ENCODE assay signal across 9 cellular contexts in genomic region chr12:53224897-53225634, GRCh38. TPM values are rescaled to one million over a fixed set of nuclear protein-coding genes. Genes with fewer than 3 reads are reported as not detected.
A peak's percentile ranks its signal among the peaks of the same experiment; 100 is the strongest.
DNase-seq lines count a peak whose midpoint lies in the region; ATAC-seq and TF ChIP-seq lines count a peak whose summit lies in the region.
"Had no signal": no experiment of that assay in that cellular context is flagged by ENCODE, and none has a peak within 500 bp of the region (broad histone marks: within the 10 kb centered on the region; RNA-seq: fewer than 3 reads in every experiment).

No MANE protein-coding gene starts in this region.

- intact Hi-C loops in activated CD4-positive, alpha-beta memory T cell treated with anti-CD3 and anti-CD28 coated beads for 36 hours (cut with micrococcal nuclease), result loop anchor here (5.0 kb wide), 1 partner anchor 227 kb away; the partner anchor contains the start of gene PCBP2
- intact Hi-C loops in spleen (cut with DNase I; ENCODE audit: low total_unique reads), result no loop called here

- H3K79me2 ChIP-seq in GM23248 (ENCODE audit: insufficient read depth), result no peaks in the 10 kb centered on the region

- H3F3A ChIP-seq in GM23248 (ENCODE audit: insufficient read depth), result peaks cover 41% of the 10 kb centered on the region

- H3K27me3 ChIP-seq in GM23248 (replicated peaks; ENCODE audit: insufficient read depth), result no peaks in the 10 kb centered on the region
- peaks cover 0 to under 1% (median 0%) of the 10 kb centered on the region in 7 donors for H3K27me3 ChIP-seq in spleen (replicated peaks in 1 of 7)

- H3K9me3 ChIP-seq in GM23248 (ENCODE audit: low read depth) (no peaks in the 10 kb centered on the region), spleen (no peaks in the 10 kb centered on the region)

- peak overlapping the region; percentile 99 for H3K27ac ChIP-seq in GM23248
- peak overlapping the region in 2 of 8 donors; percentile 98 for H3K27ac ChIP-seq in spleen

- H3K9ac ChIP-seq in GM23248, result peak overlapping the region; percentile 88

- H3K4me3 ChIP-seq in GM23248 (no peak overlapping the region), spleen (no peak overlapping the region)

- 55 to 56% methylated on average over 10 of the region's 10 CpGs for WGBS in GM23248 (ENCODE audit: low coverage in 1 of 2, low lambda C conversion rate in 2 of 2, missing lambda C conversion rate in 2 of 2), 2 experiments
- WGBS in spleen, 5 donors, result 87 to 92% (median 91%) methylated on average over 10 of the region's 10 CpGs

- no peaks in the 10 kb centered on the region for H3K9me3 Mint-ChIP-seq in activated CD4-positive, alpha-beta memory T cell treated with anti-CD3 and anti-CD28 coated beads for 36 hours

- TF ChIP-seq CTCF in spleen (IDR thresholded peaks at IDR 0.05 in 8 of 11, conservative IDR thresholded peaks at IDR 0.05 in 3 of 11), result no peak

- no peaks in the 10 kb centered on the region for H3K36me3 ChIP-seq in GM23248 (ENCODE audit: low read depth)
- H3K36me3 ChIP-seq in spleen, result no peaks in the 10 kb centered on the region

- no peak overlapping the region for H2AFZ ChIP-seq in GM23248

- TF ChIP-seq POLR2A in spleen (IDR thresholded peaks at IDR 0.05), result no peak

- no peaks in the 10 kb centered on the region for H3K27me3 Mint-ChIP-seq in activated CD4-positive, alpha-beta memory T cell treated with anti-CD3 and anti-CD28 coated beads for 36 hours

- H3K4me1 Mint-ChIP-seq in activated CD4-positive, alpha-beta memory T cell treated with anti-CD3 and anti-CD28 coated beads for 36 hours (ENCODE audit: low read depth), result peaks cover 66% of the 10 kb centered on the region

- POLR2A ChIA-PET in activated CD4-positive, alpha-beta memory T cell treated with anti-CD3 and anti-CD28 coated beads for 36 hours (lab: Charles Lee), result interaction anchor here (1.3 kb wide), 1 partner anchor 26 kb away, joined by 3 read pairs; no protein-coding TSS in a partner anchor

- no peak overlapping the region for H3K4me3 Mint-ChIP-seq in activated CD4-positive, alpha-beta memory T cell treated with anti-CD3 and anti-CD28 coated beads for 36 hours

- peak overlapping the region; percentile 28 for H3K27ac Mint-ChIP-seq in activated CD4-positive, alpha-beta memory T cell treated with anti-CD3 and anti-CD28 coated beads for 36 hours

- in situ Hi-C loops in GM23248 (cut with MboI), result no loop called here

- H3K4me1 ChIP-seq in GM23248 (ENCODE audit: insufficient read depth), result peaks cover 43% of the 10 kb centered on the region
- H3K4me1 ChIP-seq in spleen, result peaks cover 11 to 46% (median 36%) of the 10 kb centered on the region in 6 donors

- CTCF ChIA-PET in activated CD4-positive, alpha-beta memory T cell treated with anti-CD3 and anti-CD28 coated beads for 36 hours (lab: Charles Lee), result interaction anchor here (0.6 to 1.9 kb wide), 3 partner anchors 11 to 126 kb away, joined by 3 to 10 read pairs (median 5); partner anchors contain the start of gene AAAS

- no peaks in the 10 kb centered on the region for H4K20me1 ChIP-seq in GM23248 (ENCODE audit: insufficient read depth)

- H3K9me2 ChIP-seq in GM23248 (ENCODE audit: insufficient read depth), result no peaks in the 10 kb centered on the region

- ATAC-seq in HG03460 (IDR thresholded peaks at IDR 0.05; ENCODE audit: unreplicated experiment), result no peak
- no peak for ATAC-seq in GM19023 (IDR thresholded peaks at IDR 0.05; ENCODE audit: unreplicated experiment)

- no peaks in the 10 kb centered on the region for H3K36me3 Mint-ChIP-seq in activated CD4-positive, alpha-beta memory T cell treated with anti-CD3 and anti-CD28 coated beads for 36 hours

- peak overlapping the region; percentile 37 for H3K4me2 ChIP-seq in GM23248 (ENCODE audit: unreplicated experiment)

- DNase-seq in GM23248, result peak; percentile 80
- no peak for DNase-seq in activated CD4-positive, alpha-beta memory T cell treated with anti-CD3 and anti-CD28 coated beads for 36 hours
- DNase-seq in fibroblast of gingiva (ENCODE audit: low read depth), result peak; percentile 66
- peak; percentile 58 for DNase-seq in spleen
- no peak for DNase-seq in NCI-H345 treated with DMSO at 0.1 percent for 48 hours (lab: John Stamatoyannopoulos, UW; ENCODE audit: unreplicated experiment)
- DNase-seq in NOMO-1 treated with dmso at 0.1 percent for 144 hours (lab: John Stamatoyannopoulos, UW; ENCODE audit: unreplicated experiment), result no peak
- DNase-seq: stimulated activated CD4-positive, alpha-beta T cell treated with anti-CD3 and anti-CD28 coated beads, Interleukin-12 subunit alpha, Interleukin-12 subunit beta, amount 100 ng/mL, for 4 hours had no signal

RNA-seq across cellular contexts. Expression of gene RARG, which starts 6.9 kb away (rescaled TPM):
- total RNA-seq in GM23248 (2014; rRNA removed; shearing (Covaris generic)), result 75.3 and 76.6 TPM in 2 replicates
- 116 and 118 TPM in 2 replicates for polyA plus RNA-seq in GM23248 (2016; fragmentation: Nextera tagmentation; extraction: Ambion mirVana)
- 10 to 100 TPM; 21.8 to 25.2 TPM for total RNA-seq in activated CD4-positive, alpha-beta memory T cell treated with anti-CD3 and anti-CD28 coated beads for 36 hours
- 10 to 100 TPM in 5 of 7 donors, 1 to 10 TPM in 2; 9.4 to 20.8 (median 14.4) TPM for total RNA-seq in spleen
- 10 to 100 TPM in 1 of 3 donors, 1 to 10 TPM in 2; 4.6 to 10.1 (median 4.9) TPM for polyA plus RNA-seq in spleen

RNA-seq across cellular contexts. Expression of gene ITGB7, which starts 18.0 kb away (rescaled TPM):
- total RNA-seq in GM23248 (2014; rRNA removed; shearing (Covaris generic)), result 1.4 and 2.4 TPM in 2 replicates
- 0.84 and 1.2 TPM in 2 replicates for polyA plus RNA-seq in GM23248 (2016; fragmentation: Nextera tagmentation; extraction: Ambion mirVana)
- total RNA-seq in activated CD4-positive, alpha-beta memory T cell treated with anti-CD3 and anti-CD28 coated beads for 36 hours, result 100 to 1,000 TPM; 168 to 169 TPM
- 10 to 100 TPM; 35.5 to 75.5 (median 62.2) TPM for total RNA-seq in spleen
- polyA plus RNA-seq in spleen, result 10 to 100 TPM; 23.9 to 62.5 (median 46.5) TPM

RNA-seq across cellular contexts. Expression of gene ESPL1, which starts 43.0 kb away (rescaled TPM):
- 5.6 and 8.5 TPM in 2 replicates for total RNA-seq in GM23248 (2014; rRNA removed; shearing (Covaris generic))
- polyA plus RNA-seq in GM23248 (2016; fragmentation: Nextera tagmentation; extraction: Ambion mirVana) (2.0 and 3.3 TPM in 2 replicates), spleen (1 to 10 TPM in 1 of 3 donors, under 1 TPM in 2; 0.85 to 1.9 (median 0.93) TPM)
- 10 to 100 TPM; 70.0 to 77.2 TPM for total RNA-seq in activated CD4-positive, alpha-beta memory T cell treated with anti-CD3 and anti-CD28 coated beads for 36 hours
- 1 to 10 TPM; 1.7 to 7.2 (median 4.7) TPM for total RNA-seq in spleen

RNA-seq across cellular contexts. Expression of gene CSAD, which starts 44.3 kb away (rescaled TPM):
- total RNA-seq in GM23248 (2014; rRNA removed; shearing (Covaris generic)), result 13.4 and 14.2 TPM in 2 replicates
- 6.1 and 8.6 TPM in 2 replicates for polyA plus RNA-seq in GM23248 (2016; fragmentation: Nextera tagmentation; extraction: Ambion mirVana)
- total RNA-seq in activated CD4-positive, alpha-beta memory T cell treated with anti-CD3 and anti-CD28 coated beads for 36 hours, result 10 to 100 TPM; 21.4 to 23.7 TPM
- 10 to 100 TPM; 33.7 to 73.0 (median 39.7) TPM for total RNA-seq in spleen
- 10 to 100 TPM; 17.9 to 36.3 (median 34.1) TPM for polyA plus RNA-seq in spleen

RNA-seq across cellular contexts. Expression of gene ZNF740, which starts 44.5 kb away (rescaled TPM):
- 5.1 and 6.5 TPM in 2 replicates for total RNA-seq in GM23248 (2014; rRNA removed; shearing (Covaris generic))
- 2.8 and 3.9 TPM in 2 replicates for polyA plus RNA-seq in GM23248 (2016; fragmentation: Nextera tagmentation; extraction: Ambion mirVana)
- 10 to 100 TPM; 32.6 to 37.5 TPM for total RNA-seq in activated CD4-positive, alpha-beta memory T cell treated with anti-CD3 and anti-CD28 coated beads for 36 hours
- total RNA-seq in spleen, result 10 to 100 TPM; 23.6 to 66.1 (median 45.1) TPM
- 10 to 100 TPM in 1 of 3 donors, 1 to 10 TPM in 2; 5.6 to 12.1 (median 7.5) TPM for polyA plus RNA-seq in spleen

Comparison
In these comparisons a context has a peak if more than half of its experiments do, and no peak if none do; other contexts are left out.
1. DNase-seq: peak in GM23248 (single experiment), fibroblast of gingiva (single experiment) and spleen (single experiment); none in activated CD4-positive, alpha-beta memory T cell treated with anti-CD3 and anti-CD28 coated beads for 36 hours (single experiment), NCI-H345 treated with DMSO at 0.1 percent for 48 hours (single experiment) and NOMO-1 treated with dmso at 0.1 percent for 144 hours (single experiment).
2. RNA of gene ITGB7, which starts 18.0 kb away (total RNA-seq): 168 to 169 TPM in activated CD4-positive, alpha-beta memory T cell treated with anti-CD3 and anti-CD28 coated beads for 36 hours and 35.5 to 75.5 TPM in spleen; 1.4 to 2.4 TPM in GM23248; every median in the first group is over 10 times any median in the second.